9 cellular contexts compared by ENCODE assay signal in genomic region chr10:101130984-101131961, GRCh38. TPM values are rescaled to one million over a fixed set of nuclear protein-coding genes. Genes with fewer than 3 reads are reported as not detected.
DNase-seq lines count a peak whose midpoint lies in the region; ATAC-seq and TF ChIP-seq lines count a peak whose summit lies in the region.
"Had no signal": no experiment of that assay in that cellular context is flagged by ENCODE, and none has a peak within 500 bp of the region (broad histone marks: within the 10 kb centered on the region; RNA-seq: fewer than 3 reads in every experiment).

Gene TLX1, plus strand, starts transcription at chr10:101131300. Its CDS starts 242 bp downstream, at chr10:101131542.

- WGBS in psoas muscle, 3 donors = 2 to 3% (median 2%) methylated on average over 59 to 83 of the region's 83 CpGs

- H3K4me3 ChIP-seq in epithelial cell of esophagus (ENCODE audit: low read length) (peak within 1 kb of the TSS; percentile 36), psoas muscle (peak within 1 kb of the TSS; percentile 64)

- H3K4me1 ChIP-seq in psoas muscle = peaks cover 13% of the 10 kb centered on the region

- peaks cover 0 to 95% (median 44%) of the 10 kb centered on the region in 3 donors for H3K27me3 ChIP-seq in psoas muscle (ENCODE audit: insufficient read depth in 3 of 3, low read length in 2 of 3)

- TF ChIP-seq CTCF in epithelial cell of esophagus (IDR thresholded peaks at IDR 0.05; ENCODE audit: insufficient read depth, low read depth, low read length, missing control alignments) (no peak), psoas muscle (IDR thresholded peaks at IDR 0.05) (no peak)

- H3K27ac ChIP-seq in psoas muscle = no peak within 1 kb of the TSS

- peak; percentile 45 to 82 (median 76) for ATAC-seq in psoas muscle
- ATAC-seq in GM19397 (IDR thresholded peaks at IDR 0.05; ENCODE audit: unreplicated experiment) = no peak
- ATAC-seq in GM18511 (IDR thresholded peaks at IDR 0.05; ENCODE audit: unreplicated experiment) = no peak

- intact Hi-C loops in psoas muscle (cut with DNase I) = no loop called here

- peak; percentile 74 for DNase-seq in ELF-1 (ENCODE audit: low read depth, low spot score)
- peak; percentile 42 for DNase-seq in NCI-H1694 (lab: John Stamatoyannopoulos, UW)
- no peak for DNase-seq in epithelial cell of esophagus (ENCODE audit: low read depth)
- peak in 1 of 2 donors; percentile 46 for DNase-seq in psoas muscle
- no peak for DNase-seq in germinal center (ENCODE audit: low spot score)
- DNase-seq in LoVo (ENCODE audit: low spot score) = no peak

- H3K36me3 ChIP-seq in psoas muscle (ENCODE audit: insufficient read depth in 1 of 2, low read depth in 1 of 2) = no peaks in the 10 kb centered on the region

- no peaks in the 10 kb centered on the region for H3K9me3 ChIP-seq in psoas muscle

RNA-seq across cellular contexts. Expression of gene TLX1, which starts in this region (rescaled TPM):
- total RNA-seq in psoas muscle = not detected
- not detected for polyA plus RNA-seq in psoas muscle
- total RNA-seq: subcutaneous adipose tissue had no signal

Comparison
In these comparisons a context has a peak if more than half of its experiments do, and no peak if none do; other contexts are left out.
1. Peak in ATAC-seq and H3K4me3 ChIP-seq in psoas muscle; RNA of the gene not detected or under 1 TPM.
2. DNase-seq: peak in ELF-1 (single experiment) and NCI-H1694 (single experiment); none in epithelial cell of esophagus (single experiment), germinal center (single experiment) and LoVo (single experiment).